In the genomic region with DNA sequence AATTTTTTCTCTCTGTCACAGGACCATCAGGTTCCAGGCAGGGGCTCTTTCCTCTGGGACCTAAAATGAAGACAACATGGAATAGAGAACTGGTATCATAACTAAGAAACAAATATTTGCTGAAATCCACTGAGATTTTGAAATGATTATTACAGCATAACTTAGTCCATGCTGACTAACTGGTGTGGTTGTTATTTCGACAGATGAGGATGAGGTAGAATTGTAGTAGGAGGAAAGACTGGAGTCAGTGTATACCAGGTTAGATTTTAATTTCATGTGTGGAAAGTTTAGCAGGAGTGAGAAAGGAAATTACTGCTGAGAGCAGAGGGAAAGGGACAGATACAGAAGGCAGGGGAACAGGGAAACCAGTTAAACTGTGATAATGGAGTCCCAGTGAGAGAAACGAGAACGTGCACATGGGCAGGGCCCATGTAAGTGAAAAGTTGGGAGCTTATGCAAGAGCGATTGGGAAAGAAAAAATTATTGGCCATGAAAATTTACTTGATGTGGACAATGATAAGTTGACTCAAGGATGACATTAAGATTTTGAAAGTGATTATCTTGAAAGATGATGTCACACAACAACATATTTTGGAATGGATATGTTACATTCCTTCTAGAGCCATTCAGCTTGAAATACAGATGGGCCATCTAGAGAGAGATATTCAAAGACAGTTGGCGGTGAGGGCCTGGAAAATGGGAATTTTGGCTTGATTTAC, we compare ENCODE assay signal across 20 cellular contexts.
DNase-seq lines count a peak whose midpoint lies in the region; ATAC-seq and TF ChIP-seq lines count a peak whose summit lies in the region.
"Had no signal": no experiment of that assay in that cellular context is flagged by ENCODE, and none has a peak within 500 bp of the region (broad histone marks: within the 10 kb centered on the region; RNA-seq: fewer than 3 reads in every experiment).

No MANE protein-coding gene starts in this region.

- peak overlapping the region; percentile 62 for H3K4ac ChIP-seq in IMR-90 (ENCODE audit: low read depth, low read length)

- H3K23ac ChIP-seq in IMR-90 (ENCODE audit: low read depth, low read length) = no peak overlapping the region

- no peak for TF ChIP-seq RAD21 in IMR-90 (IDR thresholded peaks at IDR 0.05; ENCODE audit: low read length)

- H3K4me2 ChIP-seq in IMR-90 (ENCODE audit: low read depth, low read length) (no peak overlapping the region), mammary epithelial cell (ENCODE audit: insufficient read depth, low read depth, low read length) (no peak overlapping the region)

- no peak for TF ChIP-seq POLR2A in IMR-90 (IDR thresholded peaks at IDR 0.05; ENCODE audit: low read depth, low read length)

- H4K5ac ChIP-seq in IMR-90 (ENCODE audit: low read depth, low read length) = peak overlapping the region; percentile 68

- in situ Hi-C loops in IMR-90 (cut with MboI; ENCODE audit: low sequenced_read_pairs) = no loop called here
- in situ Hi-C loops in mammary epithelial cell (cut with MboI; ENCODE audit: low sequenced_read_pairs in 2 of 2) = no loop called here

- POLR2A ChIA-PET in IMR-90 (lab: Charles Lee; ENCODE audit: unreplicated experiment) = no interaction called here

- H3K27me3 Mint-ChIP-seq in activated naive CD4-positive, alpha-beta T cell treated with anti-CD3 and anti-CD28 coated beads, Interleukin-2, amount 10 ng/mL, durations not matched to agents 7 days and 5 days = peaks cover 3% of the 10 kb centered on the region
- H3K27me3 Mint-ChIP-seq: CD4-positive, CD25-positive, alpha-beta regulatory T cell; central memory CD8-positive, alpha-beta T cell had no signal

- dilution Hi-C loops in IMR-90 (cut with HindIII; ENCODE audit: low sequenced_read_pairs, unreplicated experiment) = no loop called here
- dilution Hi-C loops in mammary epithelial cell (cut with HindIII; ENCODE audit: low sequenced_read_pairs) = no loop called here

- H3K4me3 Mint-ChIP-seq in activated naive CD4-positive, alpha-beta T cell treated with anti-CD3 and anti-CD28 coated beads, Interleukin-2, amount 10 ng/mL, durations not matched to agents 7 days and 5 days = no peak overlapping the region
- H3K4me3 Mint-ChIP-seq: CD4-positive, CD25-positive, alpha-beta regulatory T cell; central memory CD8-positive, alpha-beta T cell; stimulated activated effector memory CD8-positive, alpha-beta T cell treated with anti-CD3 and anti-CD28 coated beads, Interleukin-12 subunit alpha, Interleukin-12 subunit beta, amount 100 ng/mL, for 72 hours had no signal

- H4K20me1 ChIP-seq in IMR-90 (ENCODE audit: insufficient read depth, low read length) (no peaks in the 10 kb centered on the region), mammary epithelial cell (ENCODE audit: insufficient read depth, low read length) (no peaks in the 10 kb centered on the region)

- ATAC-seq in IMR-90 (ENCODE audit: low read depth) = no peak
- ATAC-seq: left colon; stimulated activated effector memory CD8-positive, alpha-beta T cell treated with anti-CD3 and anti-CD28 coated beads, Interleukin-12 subunit alpha, Interleukin-12 subunit beta, amount 100 ng/mL, for 72 hours had no signal

- no peak overlapping the region for H2AK5ac ChIP-seq in IMR-90 (ENCODE audit: low read depth, low read length)

- H3K4me1 ChIP-seq in IMR-90 (ENCODE audit: control insufficient read depth, insufficient read depth, low read length) (peaks cover 9% of the 10 kb centered on the region), mammary epithelial cell (ENCODE audit: insufficient read depth, low read length) (peaks cover 32% of the 10 kb centered on the region)
- H3K4me1 ChIP-seq: tibial artery had no signal

- H3K18ac ChIP-seq in IMR-90 (ENCODE audit: low read depth, low read length) = peak overlapping the region; percentile 85; the same call in 1 of the 2 replicates

- H3K79me1 ChIP-seq in IMR-90 (ENCODE audit: low read depth in 1 of 2, low read length in 2 of 2) = no peaks in the 10 kb centered on the region

- CTCF ChIA-PET in IMR-90 (lab: Yijun Ruan, JAX) (no interaction called here), mammary epithelial cell (lab: Charles Lee; ENCODE audit: low non-redundant PET) (no interaction called here)
- CTCF ChIA-PET in activated naive CD4-positive, alpha-beta T cell treated with anti-CD3 and anti-CD28 coated beads, Interleukin-2, amount 10 ng/mL, durations not matched to agents 7 days and 5 days (lab: Charles Lee) = no interaction called here

- no peaks in the 10 kb centered on the region for H3K27me3 ChIP-seq in IMR-90 (ENCODE audit: control insufficient read depth, insufficient read depth, low read length)
- no peaks in the 10 kb centered on the region for H3K27me3 ChIP-seq in mammary epithelial cell (ENCODE audit: insufficient read depth, low read length)
- H3K27me3 ChIP-seq: SJCRH30, tibial artery had no signal

- H3K9me1 ChIP-seq in IMR-90 (ENCODE audit: insufficient read depth, low read length) = no peaks in the 10 kb centered on the region; the same call in 1 of the 2 replicates

- 96% methylated on average over 3 of the region's 5 CpGs; no CpG with 5 or more reads in 1 of the 2 experiments for WGBS in IMR-90 (ENCODE audit: extremely low coverage in 2 of 2, insufficient read length in 1 of 2), 2 experiments
- WGBS in mammary epithelial cell (ENCODE audit: low coverage, missing lambda C conversion rate) = 88% methylated on average over 5 of the region's 5 CpGs

- no peaks in the 10 kb centered on the region for H3K36me3 Mint-ChIP-seq in activated naive CD4-positive, alpha-beta T cell treated with anti-CD3 and anti-CD28 coated beads, Interleukin-2, amount 10 ng/mL, durations not matched to agents 7 days and 5 days
- H3K36me3 Mint-ChIP-seq: CD4-positive, CD25-positive, alpha-beta regulatory T cell; stimulated activated effector memory CD8-positive, alpha-beta T cell treated with anti-CD3 and anti-CD28 coated beads, Interleukin-12 subunit alpha, Interleukin-12 subunit beta, amount 100 ng/mL, for 72 hours had no signal

- no peaks in the 10 kb centered on the region for H3K4me1 Mint-ChIP-seq in activated naive CD4-positive, alpha-beta T cell treated with anti-CD3 and anti-CD28 coated beads, Interleukin-2, amount 10 ng/mL, durations not matched to agents 7 days and 5 days
- H3K4me1 Mint-ChIP-seq: CD4-positive, CD25-positive, alpha-beta regulatory T cell; central memory CD8-positive, alpha-beta T cell; stimulated activated effector memory CD8-positive, alpha-beta T cell treated with anti-CD3 and anti-CD28 coated beads, Interleukin-12 subunit alpha, Interleukin-12 subunit beta, amount 100 ng/mL, for 72 hours had no signal

- peak overlapping the region; percentile 57 to 76; a peak in 3 of 4 replicates for H4K8ac ChIP-seq in IMR-90 (ENCODE audit: low read depth in 2 of 2, low read length in 2 of 2)

- H2AFZ ChIP-seq in IMR-90 (replicated peaks; ENCODE audit: low read length, poor library complexity) (no peak overlapping the region), mammary epithelial cell (ENCODE audit: low read depth, low read length) (peak overlapping the region; percentile 12)

- H2BK120ac ChIP-seq in IMR-90 (ENCODE audit: low read depth, low read length) = peak overlapping the region; percentile 75

- no peaks in the 10 kb centered on the region for H3K9me3 ChIP-seq in IMR-90 (ENCODE audit: control insufficient read depth, insufficient read depth, low read length)
- no peaks in the 10 kb centered on the region for H3K9me3 ChIP-seq in mammary epithelial cell (replicated peaks; ENCODE audit: insufficient read depth, low read length)
- H3K9me3 ChIP-seq: SJCRH30, tibial artery had no signal

- H4K91ac ChIP-seq in IMR-90 (ENCODE audit: insufficient read depth, low read depth, low read length) = peak overlapping the region; percentile 43; the same call in 1 of the 2 replicates

- intact Hi-C loops in IMR-90 (cut with micrococcal nuclease) (no loop called here), mammary epithelial cell (cut with micrococcal nuclease) (no loop called here), posterior vena cava (cut with DNase I) (no loop called here)

- H2AK9ac ChIP-seq in IMR-90 (replicated peaks; ENCODE audit: low read depth, low read length, poor library complexity) = no peak overlapping the region

- H3K9ac ChIP-seq in IMR-90 (ENCODE audit: low read depth, low read length) (no peak overlapping the region), mammary epithelial cell (ENCODE audit: insufficient read depth, low read length) (no peak overlapping the region)

- TF ChIP-seq CTCF in IMR-90 (conservative IDR thresholded peaks at IDR 0.05; ENCODE audit: low read depth, low read length) = no peak
- TF ChIP-seq CTCF in mammary epithelial cell (conservative IDR thresholded peaks at IDR 0.05 in 1 of 2, IDR thresholded peaks at IDR 0.05 in 1 of 2; ENCODE audit: extremely low read depth in 1 of 2, insufficient read depth in 1 of 2, low read depth in 1 of 2, low read length in 2 of 2) = no peak
- TF ChIP-seq CTCF in GM10266 (IDR thresholded peaks at IDR 0.05; ENCODE audit: control insufficient read depth, insufficient read depth, low read depth, missing control alignments) = no peak

- peak overlapping the region; percentile 55; the same call in 1 of the 2 replicates for H3K14ac ChIP-seq in IMR-90 (replicated peaks; ENCODE audit: low read depth, low read length)

- H2BK20ac ChIP-seq in IMR-90 (ENCODE audit: low read depth, low read length) = peak overlapping the region; percentile 89

- H2BK15ac ChIP-seq in IMR-90 (ENCODE audit: low read depth, low read length) = peak overlapping the region; percentile 54; the same call in 1 of the 3 replicates

- H2BK5ac ChIP-seq in IMR-90 (ENCODE audit: low read depth, low read length, poor library complexity, severe bottlenecking) = peak overlapping the region; percentile 31

- no peak overlapping the region for H3K4me3 ChIP-seq in IMR-90 (ENCODE audit: insufficient read depth, low read depth, low read length)
- no peak overlapping the region for H3K4me3 ChIP-seq in mammary epithelial cell (replicated peaks in 1 of 3; ENCODE audit: insufficient read depth in 1 of 3, low read depth in 2 of 3, low read length in 3 of 3)
- H3K4me3 ChIP-seq: SJCRH30, tibial artery had no signal

- BruUV-seq in IMR-90 (replicated peaks; lab: Mats Ljungman, UMichigan) = no TSS peak
- BruUV-seq in mammary epithelial cell (replicated peaks; lab: Mats Ljungman, UMichigan) = no TSS peak

- no peaks in the 10 kb centered on the region for H3K9me3 Mint-ChIP-seq in activated naive CD4-positive, alpha-beta T cell treated with anti-CD3 and anti-CD28 coated beads, Interleukin-2, amount 10 ng/mL, durations not matched to agents 7 days and 5 days
- H3K9me3 Mint-ChIP-seq: central memory CD8-positive, alpha-beta T cell; stimulated activated effector memory CD8-positive, alpha-beta T cell treated with anti-CD3 and anti-CD28 coated beads, Interleukin-12 subunit alpha, Interleukin-12 subunit beta, amount 100 ng/mL, for 72 hours had no signal

- H3K27ac ChIP-seq in IMR-90 (ENCODE audit: insufficient read depth, low read length) (no peak overlapping the region), mammary epithelial cell (ENCODE audit: insufficient read depth, low read depth, low read length) (peak overlapping the region; percentile 69)
- H3K27ac ChIP-seq: SJCRH30, tibial artery had no signal

- H3K27ac Mint-ChIP-seq in activated naive CD4-positive, alpha-beta T cell treated with anti-CD3 and anti-CD28 coated beads, Interleukin-2, amount 10 ng/mL, durations not matched to agents 7 days and 5 days = no peak overlapping the region
- H3K27ac Mint-ChIP-seq: CD4-positive, CD25-positive, alpha-beta regulatory T cell; stimulated activated effector memory CD8-positive, alpha-beta T cell treated with anti-CD3 and anti-CD28 coated beads, Interleukin-12 subunit alpha, Interleukin-12 subunit beta, amount 100 ng/mL, for 72 hours had no signal

- DNase-seq in AG08395 (ENCODE audit: low spot score) (peak; percentile 33), IMR-90 (peak; percentile 35), mammary epithelial cell (peak; percentile 51), kidney glomerular epithelial cell (lab: John Stamatoyannopoulos, UW) (peak; percentile 74), GM10266 (ENCODE audit: extremely low spot score) (no peak), islet precursor cell (no peak), posterior vena cava (ENCODE audit: low spot score) (no peak)
- DNase-seq in activated naive CD4-positive, alpha-beta T cell treated with anti-CD3 and anti-CD28 coated beads, Interleukin-2, amount 10 ng/mL, durations not matched to agents 7 days and 5 days = no peak
- DNase-seq: CD4-positive, CD25-positive, alpha-beta regulatory T cell; effector CD8-positive, alpha-beta T cell; GOT3; KBM-7; left colon; midbrain; NCI-H1105 treated with DMSO at 0.1 percent for 48 hours; OCI-M1; SJCRH30; tibial artery had no signal

- no peaks in the 10 kb centered on the region for H3K36me3 ChIP-seq in IMR-90 (ENCODE audit: control insufficient read depth, insufficient read depth, low read length)
- H3K36me3 ChIP-seq in mammary epithelial cell (ENCODE audit: insufficient read depth, low read length) = no peaks in the 10 kb centered on the region
- H3K36me3 ChIP-seq: SJCRH30, tibial artery had no signal

- H3K79me2 ChIP-seq in mammary epithelial cell (ENCODE audit: insufficient read depth, low read length) = no peaks in the 10 kb centered on the region

- H3K56ac ChIP-seq in IMR-90 (ENCODE audit: extremely low read depth, insufficient read depth, low read length) = peak overlapping the region; percentile 25; the same call in 1 of the 2 replicates

Comparison
In these comparisons a context has a peak if more than half of its experiments do, and no peak if none do; other contexts are left out.
1. DNase-seq: peak in AG08395 (single experiment), IMR-90 (single experiment), mammary epithelial cell (single experiment) and kidney glomerular epithelial cell (single experiment); none in GM10266 (single experiment), activated naive CD4-positive, alpha-beta T cell treated with anti-CD3 and anti-CD28 coated beads, Interleukin-2, amount 10 ng/mL, durations not matched to agents 7 days and 5 days (single experiment), islet precursor cell (single experiment) and posterior vena cava (single experiment).